Comparison of ENCODE assay signal across 8 cellular contexts in genomic region chr13:41132512-41133152, GRCh38. TPM values are rescaled to one million over a fixed set of nuclear protein-coding genes. Genes with fewer than 3 reads are reported as not detected.
DNase-seq lines count a peak whose midpoint lies in the region; ATAC-seq and TF ChIP-seq lines count a peak whose summit lies in the region.

A gene with protein sequence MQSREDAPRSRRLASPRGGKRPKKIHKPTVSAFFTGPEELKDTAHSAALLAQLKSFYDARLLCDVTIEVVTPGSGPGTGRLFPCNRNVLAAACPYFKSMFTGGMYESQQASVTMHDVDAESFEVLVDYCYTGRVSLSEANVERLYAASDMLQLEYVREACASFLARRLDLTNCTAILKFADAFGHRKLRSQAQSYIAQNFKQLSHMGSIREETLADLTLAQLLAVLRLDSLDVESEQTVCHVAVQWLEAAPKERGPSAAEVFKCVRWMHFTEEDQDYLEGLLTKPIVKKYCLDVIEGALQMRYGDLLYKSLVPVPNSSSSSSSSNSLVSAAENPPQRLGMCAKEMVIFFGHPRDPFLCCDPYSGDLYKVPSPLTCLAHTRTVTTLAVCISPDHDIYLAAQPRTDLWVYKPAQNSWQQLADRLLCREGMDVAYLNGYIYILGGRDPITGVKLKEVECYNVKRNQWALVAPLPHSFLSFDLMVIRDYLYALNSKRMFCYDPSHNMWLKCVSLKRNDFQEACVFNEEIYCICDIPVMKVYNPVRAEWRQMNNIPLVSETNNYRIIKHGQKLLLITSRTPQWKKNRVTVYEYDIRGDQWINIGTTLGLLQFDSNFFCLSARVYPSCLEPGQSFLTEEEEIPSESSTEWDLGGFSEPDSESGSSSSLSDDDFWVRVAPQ (minus strand): TSS chr13:41132802. CDS start chr13:41132511, 291 bp downstream.

- 0% methylated on average over 32 to 45 of the region's 45 CpGs for WGBS in heart left ventricle, 4 donors
- WGBS in trophoblast cell (ENCODE audit: extremely low coverage, insufficient coverage, insufficient read length): no CpG with 5 or more reads among the region's 45 CpGs
- 0 to 1% methylated on average over 10 to 38 of the region's 45 CpGs for whole genome bisulfite sequencing in transverse colon (ENCODE audit: low coverage in 1 of 2), 2 donors

- H2BK5ac ChIP-seq in trophoblast cell (ENCODE audit: low read depth, low read length, poor library complexity): no peak within 1 kb of the TSS

- H3K27me3 ChIP-seq in heart left ventricle (no peaks in the 10 kb centered on the region), trophoblast cell (ENCODE audit: insufficient read depth, low read length) (no peaks in the 10 kb centered on the region), transverse colon (no peaks in the 10 kb centered on the region)

- no peaks in the 10 kb centered on the region for H3K9me3 Mint-ChIP-seq in T-cell

- H3K4ac ChIP-seq in trophoblast cell (ENCODE audit: low read depth, low read length): no peak within 1 kb of the TSS

- DNase-seq in GM13977 (ENCODE audit: low spot score) (peak; percentile 85), NCI-H146 (lab: John Stamatoyannopoulos, UW) (peak; percentile 97), T-cell (peak; percentile 80 to 93 (median 87)), amniotic epithelial cell (ENCODE audit: low read depth) (peak; percentile 99), heart left ventricle (peak; percentile 96 to 98 (median 97)), trophoblast cell (peak; percentile 100), transverse colon (peak; percentile 96)

- TF ChIP-seq CTCF in GM13977 (IDR thresholded peaks at IDR 0.05; ENCODE audit: extremely low read depth, insufficient read depth, missing control alignments): no peak
- TF ChIP-seq CTCF in heart left ventricle (IDR thresholded peaks at IDR 0.05): no peak
- TF ChIP-seq CTCF in transverse colon (IDR thresholded peaks at IDR 0.05): no peak

- peaks cover 3% of the 10 kb centered on the region for H3K79me1 ChIP-seq in trophoblast cell (ENCODE audit: low read length)

- H3K4me1 Mint-ChIP-seq in T-cell: peaks cover 55 to 57% (median 56%) of the 10 kb centered on the region in 3 donors

- peak within 1 kb of the TSS; percentile 72 for H2AFZ ChIP-seq in trophoblast cell (ENCODE audit: insufficient read depth, low read length, poor library complexity)

- peak; percentile 94 for ATAC-seq in HG02870 (IDR thresholded peaks at IDR 0.05; ENCODE audit: unreplicated experiment)
- peak; percentile 98 to 99 (median 98) for ATAC-seq in T-cell (replicated peaks in 1 of 4)
- peak; percentile 96 to 100 (median 99) for ATAC-seq in heart left ventricle

- TF ChIP-seq EP300 in transverse colon (IDR thresholded peaks at IDR 0.05; ENCODE audit: low read depth): no peak

- peak within 1 kb of the TSS; percentile 71 for H3K9ac ChIP-seq in trophoblast cell (ENCODE audit: low read length)

- peak within 1 kb of the TSS; percentile 86 for H3K4me2 ChIP-seq in trophoblast cell (ENCODE audit: low read length)

- H3K4me1 ChIP-seq in heart left ventricle (peaks cover 0 to 48% (median 34%) of the 10 kb centered on the region in 12 donors), trophoblast cell (ENCODE audit: control insufficient read depth in 1 of 2, insufficient read depth in 2 of 2, low read length in 2 of 2) (peaks cover 0 to 10% of the 10 kb centered on the region in 2 experiments), transverse colon (peaks cover 7 to 42% (median 30%) of the 10 kb centered on the region in 4 donors)

- H3K23ac ChIP-seq in trophoblast cell (ENCODE audit: low read length): no peak within 1 kb of the TSS

- no peaks in the 10 kb centered on the region for H3K9me3 ChIP-seq in heart left ventricle
- H3K9me3 ChIP-seq in trophoblast cell (ENCODE audit: insufficient read depth, low read depth, low read length): no peaks in the 10 kb centered on the region
- no peaks in the 10 kb centered on the region for H3K9me3 ChIP-seq in transverse colon

- H2BK120ac ChIP-seq in trophoblast cell (ENCODE audit: insufficient read depth, low read length, poor library complexity): no peak within 1 kb of the TSS

- peaks cover 3% of the 10 kb centered on the region for H3K79me2 ChIP-seq in trophoblast cell (ENCODE audit: control insufficient read depth, insufficient read depth, low read length, poor library complexity)

- peak within 1 kb of the TSS; percentile 96 to 99 (median 98) for H3K4me3 Mint-ChIP-seq in T-cell

- peak within 1 kb of the TSS; percentile 17 for H4K91ac ChIP-seq in trophoblast cell (ENCODE audit: low read depth, low read length)

- no peak within 1 kb of the TSS for H2AK5ac ChIP-seq in trophoblast cell (ENCODE audit: low read length)

- in situ Hi-C loops in GM13977 (cut with MboI; ENCODE audit: low pct_unique_long_range_greater_than_20kb, low sequenced_read_pairs, unreplicated experiment) (no loop called here), transverse colon (cut with MboI; ENCODE audit: low pct_ligation_motif_present in 1 of 4, low pct_unique_long_range_greater_than_20kb in 1 of 4, low sequenced_read_pairs in 3 of 4) (loop anchor here in 2 of 4 donors (10.0 kb wide), 1 partner anchor 62 kb away; the partner anchor contains the start of gene KBTBD7 (in 2 of the 2))

- H3K27ac ChIP-seq in heart left ventricle: peak within 1 kb of the TSS; percentile 77 to 91 (median 86)
- peak within 1 kb of the TSS; percentile 38 for H3K27ac ChIP-seq in trophoblast cell (ENCODE audit: low read depth, low read length)
- H3K27ac ChIP-seq in transverse colon: peak within 1 kb of the TSS; percentile 78 to 93 (median 90)

- H3K36me3 ChIP-seq in heart left ventricle (no peaks in the 10 kb centered on the region), trophoblast cell (ENCODE audit: control insufficient read depth in 1 of 2, insufficient read depth in 2 of 2, low read length in 2 of 2) (no peaks in the 10 kb centered on the region), transverse colon (no peaks in the 10 kb centered on the region)

- CTCF ChIA-PET in T-cell (lab: Charles Lee): no interaction called here

- no peak within 1 kb of the TSS for H2BK12ac ChIP-seq in trophoblast cell (ENCODE audit: low read length)

- peak within 1 kb of the TSS; percentile 72 for H4K8ac ChIP-seq in trophoblast cell (ENCODE audit: low read depth, low read length)

- H3K27me3 Mint-ChIP-seq in T-cell: no peaks in the 10 kb centered on the region

- H3K27ac Mint-ChIP-seq in T-cell: peak within 1 kb of the TSS; percentile 92 to 94

- H3K14ac ChIP-seq in trophoblast cell (ENCODE audit: low read length): peak within 1 kb of the TSS; percentile 6

- POLR2A ChIA-PET in T-cell (lab: Charles Lee): no interaction called here

- H3K4me3 ChIP-seq in heart left ventricle (peak within 1 kb of the TSS; percentile 64 to 88 (median 76)), trophoblast cell (ENCODE audit: low read depth, low read length) (peak within 1 kb of the TSS; percentile 89), transverse colon (peak within 1 kb of the TSS; percentile 65 to 74 (median 68))

- peaks cover 18% of the 10 kb centered on the region for H3K36me3 Mint-ChIP-seq in T-cell

- H3K18ac ChIP-seq in trophoblast cell (ENCODE audit: low read length): peak within 1 kb of the TSS; percentile 18

- intact Hi-C loops in heart left ventricle (cut with DNase I): loop anchor here in 9 of 10 donors (1.0 to 5.0 kb wide), 6 partner anchors 60 to 130 kb away; partner anchors contain the start of genes KBTBD7 (in 9 of the 9), WBP4 (in 2 of the 9) and MTRF1 (in 1 of the 9)
- intact Hi-C loops in transverse colon (cut with DNase I; ENCODE audit: low total_unique reads): loop anchor here (2.0 kb wide), 1 partner anchor 62 kb away; the partner anchor contains the start of gene KBTBD7

- TF ChIP-seq POLR2A in heart left ventricle (IDR thresholded peaks at IDR 0.05): peak in 1 of 2 donors; percentile 72
- peak; percentile 54 for TF ChIP-seq POLR2A in transverse colon (IDR thresholded peaks at IDR 0.05)

- H4K12ac ChIP-seq in trophoblast cell (ENCODE audit: low read depth, low read length): no peak within 1 kb of the TSS

RNA-seq across cellular contexts. Expression of the gene that starts here (rescaled TPM):
- total RNA-seq in T-cell: 1 to 10 TPM; 3.0 to 8.8 (median 7.8) TPM
- 10 to 100 TPM in 2 of 9 donors, 1 to 10 TPM in 7; 6.1 to 11.9 (median 6.7) TPM for total RNA-seq in heart left ventricle
- 1 to 10 TPM; 3.3 to 3.4 TPM for polyA plus RNA-seq in heart left ventricle
- polyA plus RNA-seq in trophoblast cell (2013): 2.9 and 3.2 TPM in 2 replicates
- 1 to 10 TPM in 3 of 4 donors, under 1 TPM in 1; 0.37 to 4.9 (median 2.1) TPM for total RNA-seq in transverse colon

Comparison
In these comparisons a context has a peak if more than half of its experiments do, and no peak if none do; other contexts are left out.
1. Peak in every context shown above with its lines: DNase-seq, ATAC-seq, H3K4me3 ChIP-seq and H3K27ac ChIP-seq.
2. H3K27ac ChIP-seq: peak in every context shown above with its lines; median percentile 90 in transverse colon; 86 in heart left ventricle; 38 in trophoblast cell.